Comparison of ENCODE assay signal across 12 cellular contexts in the genomic region with DNA sequence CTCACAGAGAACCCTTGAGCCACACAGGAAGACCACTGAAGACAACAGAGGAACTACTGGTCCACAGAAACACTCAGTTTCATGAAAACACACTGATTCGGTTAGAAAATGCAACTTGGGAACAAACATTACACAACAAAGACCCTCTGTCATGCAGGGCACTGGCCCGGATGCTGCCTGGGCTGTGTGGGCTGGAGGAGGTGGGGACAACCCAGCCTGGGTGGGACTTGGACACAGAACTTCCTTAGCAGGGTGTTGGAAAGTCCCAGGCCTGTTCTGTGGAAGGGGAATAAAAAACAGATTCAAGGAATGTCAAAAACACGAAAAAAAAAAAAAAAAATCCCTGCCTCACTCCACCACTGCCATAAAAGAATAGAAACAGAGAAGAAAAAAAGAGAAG.
A peak's percentile ranks its signal among the peaks of the same experiment; 100 is the strongest.
DNase-seq lines count a peak whose midpoint lies in the region; TF ChIP-seq lines count a peak whose summit lies in the region.
"Had no signal": no experiment of that assay in that cellular context is flagged by ENCODE, and none has a peak within 500 bp of the region (broad histone marks: within the 10 kb centered on the region; RNA-seq: fewer than 3 reads in every experiment).

No MANE protein-coding gene starts in this region.

- H4K5ac ChIP-seq in mesendoderm (ENCODE audit: low read length): no peak overlapping the region

- TF ChIP-seq EP300 in suprapubic skin (IDR thresholded peaks at IDR 0.05): no peak

- peak overlapping the region; percentile 49 for H3K27ac ChIP-seq in mesendoderm (ENCODE audit: low read depth, low read length)
- H3K27ac ChIP-seq in suprapubic skin: peak overlapping the region; percentile 39
- H3K27ac ChIP-seq: BLaER1 treated with 17β-estradiol and CSF1 and Interleukin-3, amounts not matched to agents 10 nM and 100 nM; SJCRH30 had no signal

- H2AK5ac ChIP-seq in mesendoderm (ENCODE audit: low read length): peak overlapping the region; percentile 8

- no peaks in the 10 kb centered on the region for H3K79me2 ChIP-seq in mesendoderm (ENCODE audit: control insufficient read depth, insufficient read depth, low read length)

- H3K4me1 ChIP-seq in adipocyte (ENCODE audit: control insufficient read depth, insufficient read depth, low read length): peaks cover 16% of the 10 kb centered on the region
- H3K4me1 ChIP-seq in mesendoderm (ENCODE audit: control insufficient read depth, low read depth, low read length): peaks cover 23% of the 10 kb centered on the region
- peaks cover 7% of the 10 kb centered on the region for H3K4me1 ChIP-seq in suprapubic skin
- H3K4me1 ChIP-seq: SJCRH30 had no signal

- H3K9ac ChIP-seq in adipocyte (ENCODE audit: low read length) (peak overlapping the region; percentile 32), mesendoderm (ENCODE audit: low read length) (no peak overlapping the region)
- H3K9ac ChIP-seq: BLaER1 treated with 17β-estradiol and CSF1 and Interleukin-3, amounts not matched to agents 10 nM and 100 nM had no signal

- no peak overlapping the region for H4K8ac ChIP-seq in mesendoderm (ENCODE audit: low read depth, low read length)

- H2BK15ac ChIP-seq in mesendoderm (replicated peaks; ENCODE audit: low read depth): no peak overlapping the region

- H3K18ac ChIP-seq in mesendoderm (ENCODE audit: low read length): peak overlapping the region; percentile 0

- DNase-seq in adipocyte (ENCODE audit: low read depth) (peak; percentile 18), fibroblast of pulmonary artery (ENCODE audit: low read depth) (peak; percentile 71), mesendoderm (no peak), suprapubic skin (ENCODE audit: low spot score in 2 of 2) (peak in 1 of 2 donors; percentile 79), NCI-H1436 treated with DMSO at 0.1 percent for 48 hours (lab: John Stamatoyannopoulos, UW) (no peak), mesenteric fat pad (ENCODE audit: low spot score) (no peak)
- DNase-seq in effector CD8-positive, alpha-beta T cell (lab: John Stamatoyannopoulos, UW): no peak
- DNase-seq in activated CD8-positive, alpha-beta memory T cell treated with anti-CD3 and anti-CD28 coated beads for 24 hours: no peak
- DNase-seq: GOT3, kidney glomerular epithelial cell, SJCRH30 had no signal

- H2BK5ac ChIP-seq in mesendoderm (ENCODE audit: low read length): peak overlapping the region; percentile 62

- peak overlapping the region; percentile 8 for H3K56ac ChIP-seq in mesendoderm (ENCODE audit: low read length)

- no peak overlapping the region for H3K23ac ChIP-seq in mesendoderm (ENCODE audit: low read length)

- TF ChIP-seq POLR2A in suprapubic skin (IDR thresholded peaks at IDR 0.05): no peak

- H2BK120ac ChIP-seq in mesendoderm (ENCODE audit: low read depth, low read length): peak overlapping the region; percentile 29

- H3K79me1 ChIP-seq in mesendoderm (ENCODE audit: low read length): no peaks in the 10 kb centered on the region

- H3K9me3 ChIP-seq in adipocyte (ENCODE audit: control insufficient read depth, low read length) (no peaks in the 10 kb centered on the region), suprapubic skin (no peaks in the 10 kb centered on the region)
- H3K9me3 ChIP-seq: BLaER1 treated with 17β-estradiol and CSF1 and Interleukin-3, amounts not matched to agents 10 nM and 100 nM; SJCRH30 had no signal

- H3K4me2 ChIP-seq in mesendoderm (ENCODE audit: low read length): no peak overlapping the region
- H3K4me2 ChIP-seq: BLaER1 treated with 17β-estradiol and CSF1 and Interleukin-3, amounts not matched to agents 10 nM and 100 nM had no signal

- no peak overlapping the region for H3K4me3 ChIP-seq in adipocyte (ENCODE audit: low read length)
- no peak overlapping the region for H3K4me3 ChIP-seq in fibroblast of pulmonary artery (replicated peaks; ENCODE audit: low read depth, low read length)
- H3K4me3 ChIP-seq in mesendoderm (ENCODE audit: low read length): no peak overlapping the region
- no peak overlapping the region for H3K4me3 ChIP-seq in suprapubic skin
- H3K4me3 ChIP-seq: BLaER1 treated with 17β-estradiol and CSF1 and Interleukin-3, amounts not matched to agents 10 nM and 100 nM; SJCRH30 had no signal

- H3K36me3 ChIP-seq in adipocyte (ENCODE audit: control insufficient read depth, insufficient read depth, low read length, severe bottlenecking) (no peaks in the 10 kb centered on the region), mesendoderm (ENCODE audit: control insufficient read depth, insufficient read depth, low read length) (no peaks in the 10 kb centered on the region), suprapubic skin (no peaks in the 10 kb centered on the region)
- H3K36me3 ChIP-seq: BLaER1 treated with 17β-estradiol and CSF1 and Interleukin-3, amounts not matched to agents 10 nM and 100 nM; SJCRH30 had no signal

- peak overlapping the region; percentile 49 for H3K4ac ChIP-seq in mesendoderm (ENCODE audit: low read depth, low read length)

- no CpG with 5 or more reads among the region's 3 CpGs for WGBS in mesendoderm (ENCODE audit: extremely low coverage, insufficient coverage, low lambda C conversion rate)
- 30% methylated on average over 3 of the region's 3 CpGs for WGBS in suprapubic skin

- TF ChIP-seq CTCF in fibroblast of pulmonary artery (IDR thresholded peaks at IDR 0.05; ENCODE audit: low read length, missing control alignments) (no peak), suprapubic skin (IDR thresholded peaks at IDR 0.05) (no peak)

- H3K27me3 ChIP-seq in adipocyte (replicated peaks; ENCODE audit: control insufficient read depth, insufficient read depth, low read length) (no peaks in the 10 kb centered on the region), mesendoderm (ENCODE audit: insufficient read depth, low read length, poor library complexity) (no peaks in the 10 kb centered on the region), suprapubic skin (no peaks in the 10 kb centered on the region)
- H3K27me3 ChIP-seq: SJCRH30 had no signal

Comparison
In these comparisons a context has a peak if more than half of its experiments do, and no peak if none do; other contexts are left out.
1. DNase-seq: peak in adipocyte (single experiment) and fibroblast of pulmonary artery (single experiment); none in mesendoderm (single experiment), effector CD8-positive, alpha-beta T cell (single experiment), NCI-H1436 treated with DMSO at 0.1 percent for 48 hours (single experiment), mesenteric fat pad (single experiment) and activated CD8-positive, alpha-beta memory T cell treated with anti-CD3 and anti-CD28 coated beads for 24 hours (single experiment).